19 cellular contexts compared by ENCODE assay signal in the genomic region with DNA sequence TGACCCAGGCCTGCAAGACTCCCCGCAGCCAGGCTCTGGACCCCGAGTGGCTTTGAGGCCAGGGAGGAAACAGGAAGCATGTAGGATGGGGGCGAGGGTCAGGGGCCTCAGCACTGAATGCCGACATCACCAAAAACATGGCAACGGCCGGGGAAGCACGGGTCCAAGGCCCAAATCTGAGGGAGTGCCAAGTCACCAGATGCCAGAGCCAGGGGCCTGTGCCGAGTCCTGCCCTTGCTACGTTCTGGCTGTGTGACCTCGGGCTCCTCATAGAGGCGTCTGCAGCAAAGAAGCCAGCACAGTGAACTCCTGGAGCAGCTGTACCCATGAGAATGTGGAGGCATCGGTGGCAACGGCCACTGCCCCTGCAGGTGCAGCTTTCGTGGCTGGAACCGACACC.
"Had no signal": no experiment of that assay in that cellular context is flagged by ENCODE, and none has a peak within 500 bp of the region (broad histone marks: within the 10 kb centered on the region; RNA-seq: fewer than 3 reads in every experiment).

No MANE protein-coding gene starts in this region.

- H3K79me2 ChIP-seq: hepatocyte had no signal

- DNase-seq: dermis blood vessel endothelial cell; dorsolateral prefrontal cortex; effector CD4-positive, alpha-beta T cell; effector memory CD4-positive, alpha-beta T cell; foreskin keratinocyte; hypothalamus; immature natural killer cell; islet precursor cell; kidney; kidney glomerular epithelial cell; left colon; left ventricle myocardium inferior; lower lobe of right lung; mesenchymal stem cell had no signal

- H3K9me3 ChIP-seq: esophagus muscularis mucosa, gastroesophageal sphincter, heart left ventricle, left ventricle myocardium inferior, lower lobe of right lung had no signal

- H3K4me3 ChIP-seq: coronary artery, esophagus muscularis mucosa, gastroesophageal sphincter, heart left ventricle, hepatocyte, left ventricle myocardium inferior, lower lobe of right lung had no signal

- H2AFZ ChIP-seq: hepatocyte had no signal

- H3K4me2 ChIP-seq: hepatocyte had no signal

- H3K36me3 ChIP-seq: esophagus muscularis mucosa, gastroesophageal sphincter, heart left ventricle, left ventricle myocardium inferior had no signal

- H3K27ac ChIP-seq: coronary artery, dorsolateral prefrontal cortex, esophagus muscularis mucosa, foreskin keratinocyte, gastroesophageal sphincter, heart left ventricle, hepatocyte, left ventricle myocardium inferior, lower lobe of right lung had no signal

- H3K27me3 ChIP-seq: foreskin keratinocyte, gastroesophageal sphincter, hepatocyte had no signal

- H3K4me1 ChIP-seq: foreskin keratinocyte, gastroesophageal sphincter, left ventricle myocardium inferior, lower lobe of right lung had no signal
